In genomic region chr1:66919063-66919462, GRCh38 we compare ENCODE assay signal across 19 cellular contexts. TPM values are rescaled to one million over a fixed set of nuclear protein-coding genes. Genes with fewer than 3 reads are reported as not detected.
DNase-seq lines count a peak whose midpoint lies in the region; ATAC-seq, FAIRE-seq and TF ChIP-seq lines count a peak whose summit lies in the region.
"Had no signal": no experiment of that assay in that cellular context is flagged by ENCODE, and none has a peak within 500 bp of the region (broad histone marks: within the 10 kb centered on the region; RNA-seq: fewer than 3 reads in every experiment).

No MANE protein-coding gene starts in this region.

- DNase-seq in mucosa of descending colon (peak in 1 of 3 donors; percentile 29), suprapubic skin (ENCODE audit: low spot score in 2 of 2) (no peak), COLO829 (ENCODE audit: low spot score) (no peak), GM10266 (ENCODE audit: extremely low spot score) (no peak), kidney glomerular epithelial cell (lab: John Stamatoyannopoulos, UW) (no peak), NCI-H128 (lab: John Stamatoyannopoulos, UW; ENCODE audit: unreplicated experiment) (no peak)
- DNase-seq: 8988T; Calu3; CD4-positive, alpha-beta memory T cell; DMS79 treated with DMSO at 0.1 percent for 48 hours; GF-D8; H9; IMR-90 had no signal

- H3K27ac ChIP-seq in HEK293 (ENCODE audit: extremely low read depth, low read depth, low read length) (no peak overlapping the region), suprapubic skin (peak overlapping the region; percentile 0)
- H3K27ac ChIP-seq: BLaER1 had no signal

- WGBS in suprapubic skin, result 83% methylated on average over 1 of the region's 1 CpG

- peaks cover 0 to 6% of the 10 kb centered on the region in 2 experiments; a peak in 1 of 3 replicates for H3K36me3 ChIP-seq in HEK293 (ENCODE audit: control insufficient read depth in 2 of 2, insufficient read depth in 1 of 2, low read length in 2 of 2)
- no peaks in the 10 kb centered on the region for H3K36me3 ChIP-seq in mucosa of descending colon (ENCODE audit: low read depth)
- H3K36me3 ChIP-seq in suprapubic skin, result no peaks in the 10 kb centered on the region

- POLR2A ChIA-PET in HEK293 (lab: Yijun Ruan, JAX), result no interaction called here

- intact Hi-C loops in mucosa of descending colon (cut with DNase I, micrococcal nuclease), result no loop called here

- peak; percentile 45 for FAIRE-seq in colon (lab: Jason Lieb, UNC)
- FAIRE-seq: GM12878, H1, HTR-8/SVneo had no signal

- no peak for TF ChIP-seq CTCF in HEK293 (tag by site-specific recombination; IDR thresholded peaks at IDR 0.05)
- no peak for TF ChIP-seq CTCF in mucosa of descending colon (IDR thresholded peaks at IDR 0.05)
- TF ChIP-seq CTCF in suprapubic skin (IDR thresholded peaks at IDR 0.05), result no peak
- TF ChIP-seq CTCF in GM10266 (IDR thresholded peaks at IDR 0.05; ENCODE audit: control insufficient read depth, insufficient read depth, low read depth, missing control alignments), result no peak

- TF ChIP-seq POLR2A in suprapubic skin (IDR thresholded peaks at IDR 0.05), result no peak

- H3K4me1 ChIP-seq in HEK293 (ENCODE audit: control insufficient read depth, insufficient read depth, low read length) (no peaks in the 10 kb centered on the region), mucosa of descending colon (ENCODE audit: low read depth) (peaks cover 31% of the 10 kb centered on the region), suprapubic skin (peaks cover 12% of the 10 kb centered on the region)

- no peak for TF ChIP-seq EP300 in suprapubic skin (IDR thresholded peaks at IDR 0.05)

- H3K4me3 ChIP-seq in HEK293 (ENCODE audit: low read depth, low read length) (no peak overlapping the region), mucosa of descending colon (no peak overlapping the region), suprapubic skin (no peak overlapping the region)
- H3K4me3 ChIP-seq: BLaER1, GM12878 had no signal

- CTCF ChIA-PET in HEK293 (lab: Yijun Ruan, JAX), result no interaction called here

- peak; percentile 77 for ATAC-seq in mucosa of descending colon
- ATAC-seq: GM12878 had no signal

- H3K27me3 ChIP-seq in suprapubic skin, result no peaks in the 10 kb centered on the region
- H3K27me3 ChIP-seq: BLaER1 had no signal

- no peaks in the 10 kb centered on the region for H3K9me3 ChIP-seq in HEK293 (ENCODE audit: control insufficient read depth, insufficient read depth, low read depth, low read length)
- no peaks in the 10 kb centered on the region for H3K9me3 ChIP-seq in mucosa of descending colon
- no peaks in the 10 kb centered on the region for H3K9me3 ChIP-seq in suprapubic skin

TF ChIP-seq in HEK293, 187 proteins besides CTCF, POLR2A, EP300 and RAD21:
- TF ChIP-seq ZNF16 (tag by site-specific recombination; IDR thresholded peaks at IDR 0.05; ENCODE audit: low read depth) (no peak), ZNF664 (tag by site-specific recombination; IDR thresholded peaks at IDR 0.05) (peak; percentile 24; the same call in 1 of the 2 replicates), ZBTB21 (tag by site-specific recombination; IDR thresholded peaks at IDR 0.05) (no peak)
TF ChIP-seq in HEK293: peak in this region for 1.

RNA-seq across cellular contexts. Expression of gene DNAI4, which starts 5.6 kb away (rescaled TPM):
- 10 to 100 TPM; 14.8 to 38.0 (median 25.1) TPM for total RNA-seq in mucosa of descending colon
- 1 to 10 TPM; 1.5 to 3.7 (median 3.3) TPM for total RNA-seq in suprapubic skin

RNA-seq across cellular contexts. Expression of gene MIER1, which starts 5.7 kb away (rescaled TPM):
- total RNA-seq in mucosa of descending colon (10 to 100 TPM; 73.2 to 78.2 (median 77.2) TPM), suprapubic skin (10 to 100 TPM; 17.1 to 43.2 (median 27.5) TPM)
